Comparison of ENCODE assay signal across 1 cellular context in the genomic region with DNA sequence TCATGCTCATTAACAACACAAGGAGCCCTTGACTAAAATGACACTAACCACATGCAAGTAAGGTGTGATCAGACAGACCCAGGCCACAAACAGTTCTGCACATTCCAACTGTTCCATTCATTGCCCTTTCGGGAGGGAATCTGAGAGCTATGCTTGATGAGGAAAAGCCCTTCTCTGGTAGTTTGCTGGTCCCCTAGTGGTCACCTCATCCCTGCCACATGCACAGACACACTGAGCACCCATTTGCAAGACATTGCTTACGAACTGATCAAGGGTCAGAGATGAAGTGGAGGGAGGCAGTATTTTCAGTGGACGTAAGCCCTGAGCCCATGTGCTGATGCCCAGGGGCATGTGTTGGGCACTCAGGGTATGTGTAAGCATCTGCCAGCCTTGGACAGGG.
TF ChIP-seq lines count a peak whose summit lies in the region.

No MANE protein-coding gene starts in this region.

TF ChIP-seq in HepG2, 621 proteins besides CTCF, POLR2A, EP300 and RAD21:
- TF ChIP-seq MNT (IDR thresholded peaks at IDR 0.05) = peak; percentile 35; the same call in 1 of the 2 replicates
